In the genomic region with DNA sequence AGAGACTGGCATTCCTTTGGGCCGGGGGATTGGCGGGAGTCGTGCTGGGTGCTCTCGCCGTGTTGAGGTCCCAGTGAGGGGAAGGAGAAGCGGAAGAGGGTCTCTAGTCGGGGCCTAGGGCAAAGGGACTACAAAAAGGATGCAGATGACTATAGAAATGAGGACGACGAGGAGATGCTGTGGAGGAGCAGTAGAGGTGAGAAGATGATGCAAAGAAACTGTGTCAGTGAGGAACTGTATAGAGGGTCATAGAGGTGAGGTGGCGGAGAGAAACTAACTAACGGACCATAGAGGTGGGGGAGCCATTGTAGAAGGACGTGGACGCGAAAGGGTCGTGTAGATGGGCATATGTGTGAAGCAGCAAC, we compare ENCODE assay signal across 1 cellular context.
TF ChIP-seq lines count a peak whose summit lies in the region.

No MANE protein-coding gene starts in this region.

TF ChIP-seq in HEK293, 187 proteins besides CTCF, POLR2A, EP300 and RAD21 (continued from another document and continues in another):
- TF ChIP-seq, protein P1, sequence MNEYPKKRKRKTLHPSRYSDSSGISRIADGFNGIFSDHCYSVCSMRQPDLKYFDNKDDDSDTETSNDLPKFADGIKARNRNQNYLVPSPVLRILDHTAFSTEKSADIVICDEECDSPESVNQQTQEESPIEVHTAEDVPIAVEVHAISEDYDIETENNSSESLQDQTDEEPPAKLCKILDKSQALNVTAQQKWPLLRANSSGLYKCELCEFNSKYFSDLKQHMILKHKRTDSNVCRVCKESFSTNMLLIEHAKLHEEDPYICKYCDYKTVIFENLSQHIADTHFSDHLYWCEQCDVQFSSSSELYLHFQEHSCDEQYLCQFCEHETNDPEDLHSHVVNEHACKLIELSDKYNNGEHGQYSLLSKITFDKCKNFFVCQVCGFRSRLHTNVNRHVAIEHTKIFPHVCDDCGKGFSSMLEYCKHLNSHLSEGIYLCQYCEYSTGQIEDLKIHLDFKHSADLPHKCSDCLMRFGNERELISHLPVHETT (tag by site-specific recombination; IDR thresholded peaks at IDR 0.05), result 0 out of 2 replicates have a peak, but pooled peaks have one; percentile 44
- no peak for TF ChIP-seq ZNF76 (tag by site-specific recombination; IDR thresholded peaks at IDR 0.05; ENCODE audit: borderline replicate concordance, low read depth)
- TF ChIP-seq, protein P2, sequence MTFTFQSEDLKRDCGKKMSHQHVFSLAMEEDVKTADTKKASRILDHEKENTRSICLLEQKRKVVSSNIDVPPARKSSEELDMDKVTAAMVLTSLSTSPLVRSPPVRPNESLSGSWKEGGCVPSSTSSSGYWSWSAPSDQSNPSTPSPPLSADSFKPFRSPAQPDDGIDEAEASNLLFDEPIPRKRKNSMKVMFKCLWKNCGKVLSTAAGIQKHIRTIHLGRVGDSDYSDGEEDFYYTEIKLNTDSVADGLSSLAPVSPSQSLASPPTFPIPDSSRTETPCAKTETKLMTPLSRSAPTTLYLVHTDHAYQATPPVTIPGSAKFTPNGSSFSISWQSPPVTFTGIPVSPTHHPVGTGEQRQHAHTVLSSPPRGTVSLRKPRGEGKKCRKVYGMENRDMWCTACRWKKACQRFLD (tag by site-specific recombination; IDR thresholded peaks at IDR 0.05), result no peak
- no peak for TF ChIP-seq ZNF785 (tag by site-specific recombination; IDR thresholded peaks at IDR 0.05)
- TF ChIP-seq ZXDB (tag by site-specific recombination; IDR thresholded peaks at IDR 0.05), result 0 out of 2 replicates have a peak, but pooled peaks have one; percentile 36
- no peak for TF ChIP-seq ZNF544 (tag by site-specific recombination; IDR thresholded peaks at IDR 0.05)
- TF ChIP-seq ZNF19 (tag by site-specific recombination; IDR thresholded peaks at IDR 0.05; ENCODE audit: low read depth), result no peak
- no peak for TF ChIP-seq ZNF707 (tag by site-specific recombination; IDR thresholded peaks at IDR 0.05)
- TF ChIP-seq, protein P3, sequence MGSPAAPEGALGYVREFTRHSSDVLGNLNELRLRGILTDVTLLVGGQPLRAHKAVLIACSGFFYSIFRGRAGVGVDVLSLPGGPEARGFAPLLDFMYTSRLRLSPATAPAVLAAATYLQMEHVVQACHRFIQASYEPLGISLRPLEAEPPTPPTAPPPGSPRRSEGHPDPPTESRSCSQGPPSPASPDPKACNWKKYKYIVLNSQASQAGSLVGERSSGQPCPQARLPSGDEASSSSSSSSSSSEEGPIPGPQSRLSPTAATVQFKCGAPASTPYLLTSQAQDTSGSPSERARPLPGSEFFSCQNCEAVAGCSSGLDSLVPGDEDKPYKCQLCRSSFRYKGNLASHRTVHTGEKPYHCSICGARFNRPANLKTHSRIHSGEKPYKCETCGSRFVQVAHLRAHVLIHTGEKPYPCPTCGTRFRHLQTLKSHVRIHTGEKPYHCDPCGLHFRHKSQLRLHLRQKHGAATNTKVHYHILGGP (tag by site-specific recombination; IDR thresholded peaks at IDR 0.05), result no peak
- TF ChIP-seq, protein P4, sequence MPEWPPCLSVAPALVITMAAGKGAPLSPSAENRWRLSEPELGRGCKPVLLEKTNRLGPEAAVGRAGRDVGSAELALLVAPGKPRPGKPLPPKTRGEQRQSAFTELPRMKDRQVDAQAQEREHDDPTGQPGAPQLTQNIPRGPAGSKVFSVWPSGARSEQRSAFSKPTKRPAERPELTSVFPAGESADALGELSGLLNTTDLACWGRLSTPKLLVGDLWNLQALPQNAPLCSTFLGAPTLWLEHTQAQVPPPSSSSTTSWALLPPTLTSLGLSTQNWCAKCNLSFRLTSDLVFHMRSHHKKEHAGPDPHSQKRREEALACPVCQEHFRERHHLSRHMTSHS (tag by site-specific recombination; IDR thresholded peaks at IDR 0.05), result no peak
- TF ChIP-seq ZBTB21 (tag by site-specific recombination; IDR thresholded peaks at IDR 0.05), result peak; percentile 61
- no peak for TF ChIP-seq ZNF843 (tag by site-specific recombination; IDR thresholded peaks at IDR 0.05)
- TF ChIP-seq, protein P5, sequence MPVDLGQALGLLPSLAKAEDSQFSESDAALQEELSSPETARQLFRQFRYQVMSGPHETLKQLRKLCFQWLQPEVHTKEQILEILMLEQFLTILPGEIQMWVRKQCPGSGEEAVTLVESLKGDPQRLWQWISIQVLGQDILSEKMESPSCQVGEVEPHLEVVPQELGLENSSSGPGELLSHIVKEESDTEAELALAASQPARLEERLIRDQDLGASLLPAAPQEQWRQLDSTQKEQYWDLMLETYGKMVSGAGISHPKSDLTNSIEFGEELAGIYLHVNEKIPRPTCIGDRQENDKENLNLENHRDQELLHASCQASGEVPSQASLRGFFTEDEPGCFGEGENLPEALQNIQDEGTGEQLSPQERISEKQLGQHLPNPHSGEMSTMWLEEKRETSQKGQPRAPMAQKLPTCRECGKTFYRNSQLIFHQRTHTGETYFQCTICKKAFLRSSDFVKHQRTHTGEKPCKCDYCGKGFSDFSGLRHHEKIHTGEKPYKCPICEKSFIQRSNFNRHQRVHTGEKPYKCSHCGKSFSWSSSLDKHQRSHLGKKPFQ (tag by site-specific recombination; IDR thresholded peaks at IDR 0.05), result no peak
- TF ChIP-seq, protein P6, sequence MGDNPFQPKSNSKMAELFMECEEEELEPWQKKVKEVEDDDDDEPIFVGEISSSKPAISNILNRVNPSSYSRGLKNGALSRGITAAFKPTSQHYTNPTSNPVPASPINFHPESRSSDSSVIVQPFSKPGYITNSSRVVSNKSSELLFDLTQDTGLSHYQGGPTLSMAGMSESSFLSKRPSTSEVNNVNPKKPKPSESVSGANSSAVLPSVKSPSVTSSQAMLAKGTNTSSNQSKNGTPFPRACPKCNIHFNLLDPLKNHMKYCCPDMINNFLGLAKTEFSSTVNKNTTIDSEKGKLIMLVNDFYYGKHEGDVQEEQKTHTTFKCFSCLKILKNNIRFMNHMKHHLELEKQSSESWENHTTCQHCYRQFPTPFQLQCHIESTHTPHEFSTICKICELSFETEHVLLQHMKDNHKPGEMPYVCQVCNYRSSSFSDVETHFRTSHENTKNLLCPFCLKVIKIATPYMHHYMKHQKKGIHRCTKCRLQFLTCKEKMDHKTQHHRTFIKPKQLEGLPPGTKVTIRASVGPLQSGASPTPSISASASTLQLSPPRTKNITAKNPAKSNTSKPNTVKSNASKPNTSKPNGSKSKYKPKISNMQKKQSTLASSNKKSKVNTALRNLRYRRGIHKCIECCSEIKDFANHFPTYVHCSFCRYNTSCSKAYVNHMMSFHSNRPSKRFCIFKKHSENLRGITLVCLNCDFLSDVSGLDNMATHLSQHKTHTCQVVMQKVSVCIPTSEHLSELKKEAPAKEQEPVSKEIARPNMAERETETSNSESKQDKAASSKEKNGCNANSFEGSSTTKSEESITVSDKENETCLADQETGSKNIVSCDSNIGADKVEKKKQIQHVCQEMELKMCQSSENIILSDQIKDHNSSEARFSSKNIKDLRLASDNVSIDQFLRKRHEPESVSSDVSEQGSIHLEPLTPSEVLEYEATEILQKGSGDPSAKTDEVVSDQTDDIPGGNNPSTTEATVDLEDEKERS (tag by site-specific recombination; IDR thresholded peaks at IDR 0.05), result no peak
- no peak for TF ChIP-seq ZNF274 (IDR thresholded peaks at IDR 0.05; ENCODE audit: low read length)
- TF ChIP-seq ZNF274 (tag by site-specific recombination; IDR thresholded peaks at IDR 0.05; ENCODE audit: borderline replicate concordance), result no peak
- no peak; the same call in 1 of the 2 replicates for TF ChIP-seq ZNF501 (tag by site-specific recombination; IDR thresholded peaks at IDR 0.05)
- no peak; the same call in 1 of the 2 replicates for TF ChIP-seq ZNF629 (tag by site-specific recombination; IDR thresholded peaks at IDR 0.05)
- peak; percentile 81 for TF ChIP-seq ZNF335 (tag by site-specific recombination; conservative IDR thresholded peaks at IDR 0.05)
- TF ChIP-seq ZFP3 (tag by site-specific recombination; IDR thresholded peaks at IDR 0.05; ENCODE audit: low read depth), result no peak
- no peak for TF ChIP-seq HOXA7 (CRISPR knock-in tag; IDR thresholded peaks at IDR 0.05; ENCODE audit: borderline replicate concordance)
- TF ChIP-seq ZNF16 (tag by site-specific recombination; IDR thresholded peaks at IDR 0.05; ENCODE audit: low read depth), result no peak
- TF ChIP-seq GLI2 (tag by site-specific recombination; IDR thresholded peaks at IDR 0.05; ENCODE audit: borderline replicate concordance, low read depth), result no peak
- TF ChIP-seq ZNF514 (tag by site-specific recombination; IDR thresholded peaks at IDR 0.05), result no peak
- no peak for TF ChIP-seq ZNF169 (tag by site-specific recombination; IDR thresholded peaks at IDR 0.05)
- TF ChIP-seq ZNF146 (tag by site-specific recombination; IDR thresholded peaks at IDR 0.05), result 0 out of 2 replicates have a peak, but pooled peaks have one; percentile 5
- no peak for TF ChIP-seq ZSCAN30 (tag by site-specific recombination; IDR thresholded peaks at IDR 0.05)
- TF ChIP-seq ZBTB8A (tag by site-specific recombination; IDR thresholded peaks at IDR 0.05), result no peak
- no peak for TF ChIP-seq MZF1 (tag by site-specific recombination; IDR thresholded peaks at IDR 0.05; ENCODE audit: borderline replicate concordance)
- TF ChIP-seq, protein P7, sequence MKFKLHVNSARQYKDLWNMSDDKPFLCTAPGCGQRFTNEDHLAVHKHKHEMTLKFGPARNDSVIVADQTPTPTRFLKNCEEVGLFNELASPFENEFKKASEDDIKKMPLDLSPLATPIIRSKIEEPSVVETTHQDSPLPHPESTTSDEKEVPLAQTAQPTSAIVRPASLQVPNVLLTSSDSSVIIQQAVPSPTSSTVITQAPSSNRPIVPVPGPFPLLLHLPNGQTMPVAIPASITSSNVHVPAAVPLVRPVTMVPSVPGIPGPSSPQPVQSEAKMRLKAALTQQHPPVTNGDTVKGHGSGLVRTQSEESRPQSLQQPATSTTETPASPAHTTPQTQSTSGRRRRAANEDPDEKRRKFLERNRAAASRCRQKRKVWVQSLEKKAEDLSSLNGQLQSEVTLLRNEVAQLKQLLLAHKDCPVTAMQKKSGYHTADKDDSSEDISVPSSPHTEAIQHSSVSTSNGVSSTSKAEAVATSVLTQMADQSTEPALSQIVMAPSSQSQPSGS (tag by site-specific recombination; IDR thresholded peaks at IDR 0.05; ENCODE audit: low read depth), result no peak
- TF ChIP-seq ZNF266 (tag by site-specific recombination; IDR thresholded peaks at IDR 0.05; ENCODE audit: low read depth), result no peak
- no peak for TF ChIP-seq ZNF24 (tag by site-specific recombination; IDR thresholded peaks at IDR 0.05)
- TF ChIP-seq ZIC2 (tag by site-specific recombination; IDR thresholded peaks at IDR 0.05), result no peak
- peak; percentile 42 for TF ChIP-seq ZNF394 (tag by site-specific recombination; IDR thresholded peaks at IDR 0.05; ENCODE audit: borderline replicate concordance)
- no peak for TF ChIP-seq ZNF423 (tag by site-specific recombination; IDR thresholded peaks at IDR 0.05)
- TF ChIP-seq, protein P8, sequence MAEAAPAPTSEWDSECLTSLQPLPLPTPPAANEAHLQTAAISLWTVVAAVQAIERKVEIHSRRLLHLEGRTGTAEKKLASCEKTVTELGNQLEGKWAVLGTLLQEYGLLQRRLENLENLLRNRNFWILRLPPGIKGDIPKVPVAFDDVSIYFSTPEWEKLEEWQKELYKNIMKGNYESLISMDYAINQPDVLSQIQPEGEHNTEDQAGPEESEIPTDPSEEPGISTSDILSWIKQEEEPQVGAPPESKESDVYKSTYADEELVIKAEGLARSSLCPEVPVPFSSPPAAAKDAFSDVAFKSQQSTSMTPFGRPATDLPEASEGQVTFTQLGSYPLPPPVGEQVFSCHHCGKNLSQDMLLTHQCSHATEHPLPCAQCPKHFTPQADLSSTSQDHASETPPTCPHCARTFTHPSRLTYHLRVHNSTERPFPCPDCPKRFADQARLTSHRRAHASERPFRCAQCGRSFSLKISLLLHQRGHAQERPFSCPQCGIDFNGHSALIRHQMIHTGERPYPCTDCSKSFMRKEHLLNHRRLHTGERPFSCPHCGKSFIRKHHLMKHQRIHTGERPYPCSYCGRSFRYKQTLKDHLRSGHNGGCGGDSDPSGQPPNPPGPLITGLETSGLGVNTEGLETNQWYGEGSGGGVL (tag by site-specific recombination; IDR thresholded peaks at IDR 0.05), result no peak
- no peak for TF ChIP-seq ZNF701 (tag by site-specific recombination; IDR thresholded peaks at IDR 0.05)
- TF ChIP-seq ZNF239 (tag by site-specific recombination; IDR thresholded peaks at IDR 0.05), result no peak
- TF ChIP-seq ZNF560 (tag by site-specific recombination; IDR thresholded peaks at IDR 0.05; ENCODE audit: borderline replicate concordance), result no peak
- TF ChIP-seq ZNF677 (tag by site-specific recombination; IDR thresholded peaks at IDR 0.05), result no peak
- TF ChIP-seq BCL11B (tag by site-specific recombination; IDR thresholded peaks at IDR 0.05; ENCODE audit: low read depth), result no peak
- 0 out of 2 replicates have a peak, but pooled peaks have one; percentile 10 for TF ChIP-seq ZFP37 (tag by site-specific recombination; IDR thresholded peaks at IDR 0.05)
- TF ChIP-seq ZBTB17 (tag by site-specific recombination; IDR thresholded peaks at IDR 0.05), result no peak
- TF ChIP-seq, protein P9, sequence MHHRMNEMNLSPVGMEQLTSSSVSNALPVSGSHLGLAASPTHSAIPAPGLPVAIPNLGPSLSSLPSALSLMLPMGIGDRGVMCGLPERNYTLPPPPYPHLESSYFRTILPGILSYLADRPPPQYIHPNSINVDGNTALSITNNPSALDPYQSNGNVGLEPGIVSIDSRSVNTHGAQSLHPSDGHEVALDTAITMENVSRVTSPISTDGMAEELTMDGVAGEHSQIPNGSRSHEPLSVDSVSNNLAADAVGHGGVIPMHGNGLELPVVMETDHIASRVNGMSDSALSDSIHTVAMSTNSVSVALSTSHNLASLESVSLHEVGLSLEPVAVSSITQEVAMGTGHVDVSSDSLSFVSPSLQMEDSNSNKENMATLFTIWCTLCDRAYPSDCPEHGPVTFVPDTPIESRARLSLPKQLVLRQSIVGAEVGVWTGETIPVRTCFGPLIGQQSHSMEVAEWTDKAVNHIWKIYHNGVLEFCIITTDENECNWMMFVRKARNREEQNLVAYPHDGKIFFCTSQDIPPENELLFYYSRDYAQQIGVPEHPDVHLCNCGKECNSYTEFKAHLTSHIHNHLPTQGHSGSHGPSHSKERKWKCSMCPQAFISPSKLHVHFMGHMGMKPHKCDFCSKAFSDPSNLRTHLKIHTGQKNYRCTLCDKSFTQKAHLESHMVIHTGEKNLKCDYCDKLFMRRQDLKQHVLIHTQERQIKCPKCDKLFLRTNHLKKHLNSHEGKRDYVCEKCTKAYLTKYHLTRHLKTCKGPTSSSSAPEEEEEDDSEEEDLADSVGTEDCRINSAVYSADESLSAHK (tag by site-specific recombination; IDR thresholded peaks at IDR 0.05), result no peak
- no peak for TF ChIP-seq ZNF792 (tag by site-specific recombination; IDR thresholded peaks at IDR 0.05)
- TF ChIP-seq ZNF23 (tag by site-specific recombination; IDR thresholded peaks at IDR 0.05; ENCODE audit: borderline replicate concordance), result no peak
- TF ChIP-seq, protein P10, sequence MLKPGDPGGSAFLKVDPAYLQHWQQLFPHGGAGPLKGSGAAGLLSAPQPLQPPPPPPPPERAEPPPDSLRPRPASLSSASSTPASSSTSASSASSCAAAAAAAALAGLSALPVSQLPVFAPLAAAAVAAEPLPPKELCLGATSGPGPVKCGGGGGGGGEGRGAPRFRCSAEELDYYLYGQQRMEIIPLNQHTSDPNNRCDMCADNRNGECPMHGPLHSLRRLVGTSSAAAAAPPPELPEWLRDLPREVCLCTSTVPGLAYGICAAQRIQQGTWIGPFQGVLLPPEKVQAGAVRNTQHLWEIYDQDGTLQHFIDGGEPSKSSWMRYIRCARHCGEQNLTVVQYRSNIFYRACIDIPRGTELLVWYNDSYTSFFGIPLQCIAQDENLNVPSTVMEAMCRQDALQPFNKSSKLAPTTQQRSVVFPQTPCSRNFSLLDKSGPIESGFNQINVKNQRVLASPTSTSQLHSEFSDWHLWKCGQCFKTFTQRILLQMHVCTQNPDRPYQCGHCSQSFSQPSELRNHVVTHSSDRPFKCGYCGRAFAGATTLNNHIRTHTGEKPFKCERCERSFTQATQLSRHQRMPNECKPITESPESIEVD (tag by site-specific recombination; IDR thresholded peaks at IDR 0.05), result no peak
